Comparison of ENCODE assay signal across 1 cellular context in genomic region chr18:31680836-31681568, GRCh38.
TF ChIP-seq lines count a peak whose summit lies in the region.

No MANE protein-coding gene starts in this region.

TF ChIP-seq in SK-N-SH, 30 proteins besides CTCF, POLR2A, EP300 and RAD21 (continued from another document):
- TF ChIP-seq, protein P1, sequence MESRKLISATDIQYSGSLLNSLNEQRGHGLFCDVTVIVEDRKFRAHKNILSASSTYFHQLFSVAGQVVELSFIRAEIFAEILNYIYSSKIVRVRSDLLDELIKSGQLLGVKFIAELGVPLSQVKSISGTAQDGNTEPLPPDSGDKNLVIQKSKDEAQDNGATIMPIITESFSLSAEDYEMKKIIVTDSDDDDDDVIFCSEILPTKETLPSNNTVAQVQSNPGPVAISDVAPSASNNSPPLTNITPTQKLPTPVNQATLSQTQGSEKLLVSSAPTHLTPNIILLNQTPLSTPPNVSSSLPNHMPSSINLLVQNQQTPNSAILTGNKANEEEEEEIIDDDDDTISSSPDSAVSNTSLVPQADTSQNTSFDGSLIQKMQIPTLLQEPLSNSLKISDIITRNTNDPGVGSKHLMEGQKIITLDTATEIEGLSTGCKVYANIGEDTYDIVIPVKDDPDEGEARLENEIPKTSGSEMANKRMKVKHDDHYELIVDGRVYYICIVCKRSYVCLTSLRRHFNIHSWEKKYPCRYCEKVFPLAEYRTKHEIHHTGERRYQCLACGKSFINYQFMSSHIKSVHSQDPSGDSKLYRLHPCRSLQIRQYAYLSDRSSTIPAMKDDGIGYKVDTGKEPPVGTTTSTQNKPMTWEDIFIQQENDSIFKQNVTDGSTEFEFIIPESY (IDR thresholded peaks at IDR 0.05; ENCODE audit: borderline replicate concordance, low read depth), result no peak
- TF ChIP-seq, protein P2, sequence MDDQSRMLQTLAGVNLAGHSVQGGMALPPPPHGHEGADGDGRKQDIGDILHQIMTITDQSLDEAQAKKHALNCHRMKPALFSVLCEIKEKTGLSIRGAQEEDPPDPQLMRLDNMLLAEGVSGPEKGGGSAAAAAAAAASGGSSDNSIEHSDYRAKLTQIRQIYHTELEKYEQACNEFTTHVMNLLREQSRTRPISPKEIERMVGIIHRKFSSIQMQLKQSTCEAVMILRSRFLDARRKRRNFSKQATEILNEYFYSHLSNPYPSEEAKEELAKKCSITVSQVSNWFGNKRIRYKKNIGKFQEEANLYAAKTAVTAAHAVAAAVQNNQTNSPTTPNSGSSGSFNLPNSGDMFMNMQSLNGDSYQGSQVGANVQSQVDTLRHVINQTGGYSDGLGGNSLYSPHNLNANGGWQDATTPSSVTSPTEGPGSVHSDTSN (IDR thresholded peaks at IDR 0.05), result no peak
- no peak for TF ChIP-seq ELF1 (IDR thresholded peaks at IDR 0.05)
- no peak for TF ChIP-seq TEAD4 (IDR thresholded peaks at IDR 0.05; ENCODE audit: borderline replicate concordance, insufficient read depth)
- no peak for TF ChIP-seq NFIC (IDR thresholded peaks at IDR 0.05; ENCODE audit: borderline replicate concordance)
- no peak for TF ChIP-seq YY1 (IDR thresholded peaks at IDR 0.05; ENCODE audit: low read depth)
- no peak for TF ChIP-seq RFX5 (IDR thresholded peaks at IDR 0.05; ENCODE audit: low read length)
- no peak for TF ChIP-seq SMC3 (IDR thresholded peaks at IDR 0.05; ENCODE audit: low read depth, low read length)
TF ChIP-seq in SK-N-SH: peak in this region for 0.
